Comparison of ENCODE assay signal across 20 cellular contexts in the genomic region with DNA sequence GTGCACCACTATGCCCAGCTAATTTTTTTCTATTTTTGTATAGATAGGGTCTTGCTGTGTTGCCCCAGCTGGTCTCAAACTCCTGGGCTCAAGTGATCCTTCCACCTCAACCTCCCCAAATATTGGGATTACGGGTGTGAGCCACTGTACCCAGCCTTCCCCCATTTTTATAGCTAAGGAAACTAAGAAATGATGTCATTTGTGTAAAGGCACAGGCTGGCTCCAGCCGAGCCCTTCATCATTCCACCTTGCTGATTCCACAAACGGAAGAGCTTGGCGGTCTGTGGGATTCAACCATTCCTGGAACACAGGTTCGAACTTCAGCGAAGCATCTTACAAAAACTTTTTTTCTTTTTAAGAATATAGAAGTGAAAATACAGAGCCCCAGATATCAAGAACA.
"Had no signal": no experiment of that assay in that cellular context is flagged by ENCODE, and none has a peak within 500 bp of the region (broad histone marks: within the 10 kb centered on the region; RNA-seq: fewer than 3 reads in every experiment).

No MANE protein-coding gene starts in this region.

- ATAC-seq: activated T-cell treated with anti-CD3 and anti-CD28 coated beads, Interleukin-2, amount 50 U/mL, for 4 hours; left lung; natural killer cell; WTC11 had no signal

- H3K9me3 Mint-ChIP-seq: activated naive CD8-positive, alpha-beta T cell treated with anti-CD3 and anti-CD28 coated beads for 36 hours; activated T-cell treated with anti-CD3 and anti-CD28 coated beads, Interleukin-2, amount 50 U/mL, for 4 hours; activated T-helper 2 cell treated with anti-CD3 and anti-CD28 coated beads, Interferon-gamma antibody, Interleukin-2, Interleukin-4, amounts not matched to agents 10 μg/mL and 5 μg/mL and 100 μg/mL, durations not matched to agents 14 hours and 24 hours and 36 hours; natural killer cell; stimulated activated naive CD8-positive, alpha-beta T cell treated with anti-CD3 and anti-CD28 coated beads, Interleukin-15, Interleukin-2, amounts not matched to agents 100 ng/mL and 50 ng/mL, for 24 hours; WTC11 had no signal

- H3K36me3 ChIP-seq: left lung, ovary, prostate gland, tibial nerve, vagina had no signal

- DNase-seq: activated CD4-positive, alpha-beta T cell treated with anti-CD3 and anti-CD28 coated beads, Interleukin-2, amount 50 U/mL, for 4 hours; activated CD8-positive, alpha-beta memory T cell treated with anti-CD3 and anti-CD28 coated beads, Interleukin-2, amount 50 U/mL, for 48 hours; activated naive CD4-positive, alpha-beta T cell treated with Interleukin-2 at 50 U/mL for 16 hours; activated naive CD8-positive, alpha-beta T cell treated with anti-CD3 and anti-CD28 coated beads for 36 hours; activated T-cell treated with anti-CD3 and anti-CD28 coated beads, Interleukin-2, amount 50 U/mL, for 4 hours; cortex of kidney; foreskin melanocyte; kidney glomerular epithelial cell; left lung; midbrain; natural killer cell; stimulated activated CD4-positive, alpha-beta T cell treated with anti-CD3 and anti-CD28 coated beads, Interleukin-4, amount 100 ng/mL, for 24 hours; T-helper 1 cell had no signal

- H3K27me3 Mint-ChIP-seq: activated naive CD8-positive, alpha-beta T cell treated with anti-CD3 and anti-CD28 coated beads for 36 hours; stimulated activated naive CD8-positive, alpha-beta T cell treated with anti-CD3 and anti-CD28 coated beads, Interleukin-15, Interleukin-2, amounts not matched to agents 100 ng/mL and 50 ng/mL, for 24 hours had no signal

- H3K4me3 Mint-ChIP-seq: activated naive CD8-positive, alpha-beta T cell treated with anti-CD3 and anti-CD28 coated beads for 36 hours; activated T-cell treated with anti-CD3 and anti-CD28 coated beads, Interleukin-2, amount 50 U/mL, for 4 hours; natural killer cell; stimulated activated naive CD8-positive, alpha-beta T cell treated with anti-CD3 and anti-CD28 coated beads, Interleukin-15, Interleukin-2, amounts not matched to agents 100 ng/mL and 50 ng/mL, for 24 hours; WTC11 had no signal

- H3K4me3 ChIP-seq: left lung, ovary, prostate gland, tibial nerve, vagina had no signal

- H3K36me3 Mint-ChIP-seq: natural killer cell, WTC11 had no signal

- H3K27ac Mint-ChIP-seq: activated naive CD8-positive, alpha-beta T cell treated with anti-CD3 and anti-CD28 coated beads for 36 hours; activated T-helper 2 cell treated with anti-CD3 and anti-CD28 coated beads, Interferon-gamma antibody, Interleukin-2, Interleukin-4, amounts not matched to agents 10 μg/mL and 5 μg/mL and 100 μg/mL, durations not matched to agents 14 hours and 24 hours and 36 hours; natural killer cell; stimulated activated naive CD8-positive, alpha-beta T cell treated with anti-CD3 and anti-CD28 coated beads, Interleukin-15, Interleukin-2, amounts not matched to agents 100 ng/mL and 50 ng/mL, for 24 hours; WTC11 had no signal

- H3K27ac ChIP-seq: ovary, vagina had no signal

- H3K27me3 ChIP-seq: left lung, ovary, tibial nerve, vagina had no signal

- H3K9me3 ChIP-seq: left lung, ovary, prostate gland, tibial nerve, vagina had no signal
